In the genomic region with DNA sequence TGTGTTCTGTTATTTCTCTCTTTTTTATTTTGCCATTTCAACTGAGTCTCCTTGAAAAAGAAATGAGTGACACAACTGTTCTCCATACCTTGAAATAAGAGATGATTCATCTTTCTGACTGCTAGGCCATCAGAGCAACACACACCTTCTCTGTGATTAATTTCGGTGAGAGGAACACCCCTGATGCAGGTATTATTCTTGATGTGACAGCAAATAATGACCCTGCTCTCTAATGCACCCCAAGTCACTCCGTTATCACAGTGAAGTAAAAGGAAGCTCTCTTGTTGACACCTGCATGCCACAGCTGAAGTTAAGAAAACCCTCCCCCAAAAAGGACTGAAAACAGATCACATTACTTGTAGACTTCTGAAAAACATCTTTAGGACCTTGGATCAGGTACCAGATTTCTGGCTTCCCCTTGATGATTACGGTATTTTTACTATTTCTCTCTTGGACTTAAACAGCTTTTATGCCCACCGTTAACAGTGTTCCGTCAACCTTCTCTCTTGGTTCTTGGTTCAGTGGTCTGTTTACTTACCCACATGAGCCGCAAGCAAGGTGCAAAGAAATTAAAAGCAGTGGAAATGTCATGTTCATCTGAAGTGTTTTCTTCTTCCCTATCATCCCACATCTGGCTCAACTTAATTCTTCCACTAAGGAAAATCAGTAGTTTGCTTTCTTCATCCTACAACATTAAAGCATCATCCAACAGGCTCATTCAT, we compare ENCODE assay signal across 21 cellular contexts.
DNase-seq lines count a peak whose midpoint lies in the region; ATAC-seq, FAIRE-seq and TF ChIP-seq lines count a peak whose summit lies in the region.
"Had no signal": no experiment of that assay in that cellular context is flagged by ENCODE, and none has a peak within 500 bp of the region (broad histone marks: within the 10 kb centered on the region; RNA-seq: fewer than 3 reads in every experiment).

No MANE protein-coding gene starts in this region.

- H3K4me1 Mint-ChIP-seq in activated CD8-positive, alpha-beta T cell treated with anti-CD3 and anti-CD28 coated beads, Interleukin-2, amount 10 ng/mL, durations not matched to agents 7 days and 5 days (ENCODE audit: low read depth), result peaks cover 83% of the 10 kb centered on the region
- peaks cover 91% of the 10 kb centered on the region for H3K4me1 Mint-ChIP-seq in stimulated activated naive CD8-positive, alpha-beta T cell treated with anti-CD3 and anti-CD28 coated beads, Interleukin-15, amount 100 ng/mL, for 72 hours

- peak overlapping the region; percentile 80 for H3K27ac Mint-ChIP-seq in activated CD8-positive, alpha-beta T cell treated with anti-CD3 and anti-CD28 coated beads, Interleukin-2, amount 10 ng/mL, durations not matched to agents 7 days and 5 days
- peak overlapping the region; percentile 23 to 60 for H3K27ac Mint-ChIP-seq in stimulated activated naive CD8-positive, alpha-beta T cell treated with anti-CD3 and anti-CD28 coated beads, Interleukin-15, amount 100 ng/mL, for 72 hours
- H3K27ac Mint-ChIP-seq: activated B cell treated with CpG ODN at 0.5 μM for 24 hours had no signal

- H3K27ac ChIP-seq in HepG2 (ENCODE audit: extremely low read length, insufficient read depth, low read length) (no peak overlapping the region), right lobe of liver (no peak overlapping the region), esophagus squamous epithelium (peak overlapping the region in 3 of 4 donors; percentile 59 to 63 (median 61))
- H3K27ac ChIP-seq: left lung, ovary had no signal

- peaks cover 5 to 18% of the 10 kb centered on the region in 2 experiments for H3K36me3 ChIP-seq in HepG2 (replicated peaks in 1 of 2; ENCODE audit: control insufficient read depth in 1 of 2, insufficient read depth in 2 of 2, low read length in 2 of 2)
- H3K36me3 ChIP-seq in right lobe of liver, result no peaks in the 10 kb centered on the region
- H3K36me3 ChIP-seq in esophagus squamous epithelium, result peaks cover 0 to 14% (median 0%) of the 10 kb centered on the region in 3 donors
- H3K36me3 ChIP-seq: ovary, thyroid gland had no signal

- CTCF ChIA-PET in HepG2 (lab: Yijun Ruan, JAX; ENCODE audit: low intra/inter-chr PET ratio, low total read pairs), result no interaction called here
- CTCF ChIA-PET in activated CD8-positive, alpha-beta T cell treated with anti-CD3 and anti-CD28 coated beads, Interleukin-2, amount 10 ng/mL, durations not matched to agents 7 days and 5 days (lab: Charles Lee), result interaction anchor here (1.0 to 8.1 kb wide), 10 partner anchors 14 to 275 kb away, joined by 3 to 93 read pairs (median 3); no protein-coding TSS in a partner anchor

- TF ChIP-seq RAD21 in HepG2 (CRISPR knock-in tag; IDR thresholded peaks at IDR 0.05), result no peak

- H3K4me1 ChIP-seq in HepG2 (ENCODE audit: insufficient read depth, low read length), result peaks cover 19% of the 10 kb centered on the region
- H3K4me1 ChIP-seq in right lobe of liver, result no peaks in the 10 kb centered on the region
- peaks cover 0 to 62% (median 20%) of the 10 kb centered on the region in 3 donors for H3K4me1 ChIP-seq in esophagus squamous epithelium

- H3K9me3 ChIP-seq in HepG2 (ENCODE audit: low read length) (peaks cover 6% of the 10 kb centered on the region), right lobe of liver (no peaks in the 10 kb centered on the region), esophagus squamous epithelium (peaks cover 0 to under 1% (median 0%) of the 10 kb centered on the region in 3 donors)
- H3K9me3 ChIP-seq: ovary, thyroid gland had no signal

- H2AFZ ChIP-seq in HepG2 (ENCODE audit: low read length), result no peak overlapping the region

- DNase-seq in HepG2 (ENCODE audit: low spot score), result no peak
- no peak for DNase-seq in right lobe of liver
- no peak for DNase-seq in activated CD8-positive, alpha-beta T cell treated with anti-CD3 and anti-CD28 coated beads, Interleukin-2, amount 10 ng/mL, durations not matched to agents 7 days and 5 days
- DNase-seq in esophagus squamous epithelium (lab: John Stamatoyannopoulos, UW), result no peak
- DNase-seq in stimulated activated naive CD8-positive, alpha-beta T cell treated with anti-CD3 and anti-CD28 coated beads, Interleukin-15, amount 100 ng/mL, for 72 hours, result no peak
- DNase-seq in HUDEP-2 (lab: John Stamatoyannopoulos, UW; ENCODE audit: unreplicated experiment in 76 of 76), result no peak
- DNase-seq: activated B cell treated with CpG ODN at 0.5 μM for 24 hours; anterior cingulate cortex; foreskin melanocyte; KBM-7; left lung; NCI-H2081 treated with DMSO at 0.1 percent for 48 hours; NCI-H524; ovary; SHP77; stimulated activated CD8-positive, alpha-beta memory T cell treated with anti-CD3 and anti-CD28 coated beads, Interleukin-4, amount 100 ng/mL, for 48 hours had no signal

- H3K4me3 ChIP-seq in HepG2 (replicated peaks in 1 of 3; ENCODE audit: insufficient read depth in 1 of 3, low read depth in 2 of 3, low read length in 3 of 3), result no peak overlapping the region
- no peak overlapping the region for H3K4me3 ChIP-seq in right lobe of liver
- H3K4me3 ChIP-seq in esophagus squamous epithelium, result no peak overlapping the region
- H3K4me3 ChIP-seq: left lung, ovary, skin epidermis, thyroid gland had no signal

- H3K9me3 Mint-ChIP-seq in activated CD8-positive, alpha-beta T cell treated with anti-CD3 and anti-CD28 coated beads, Interleukin-2, amount 10 ng/mL, durations not matched to agents 7 days and 5 days (ENCODE audit: insufficient read depth), result no peaks in the 10 kb centered on the region
- no peaks in the 10 kb centered on the region for H3K9me3 Mint-ChIP-seq in stimulated activated naive CD8-positive, alpha-beta T cell treated with anti-CD3 and anti-CD28 coated beads, Interleukin-15, amount 100 ng/mL, for 72 hours
- H3K9me3 Mint-ChIP-seq: activated B cell treated with CpG ODN at 0.5 μM for 24 hours had no signal

- WGBS in HepG2 (ENCODE audit: low lambda C conversion rate), result 96% methylated on average over 6 of the region's 6 CpGs
- WGBS in right lobe of liver (ENCODE audit: insufficient coverage, low coverage, low lambda C conversion rate, missing lambda C conversion rate), result 80% methylated on average over 6 of the region's 6 CpGs
- WGBS in esophagus squamous epithelium, 2 donors, result 58 to 72% methylated on average over 5 to 6 of the region's 6 CpGs

- no peak overlapping the region for H3K9ac ChIP-seq in HepG2 (ENCODE audit: insufficient read depth, low read depth, low read length)

- TF ChIP-seq EP300 in HepG2 (IDR thresholded peaks at IDR 0.05; ENCODE audit: low read depth in 2 of 2, low read length in 2 of 2), result no peak
- TF ChIP-seq EP300 in HepG2 (CRISPR knock-in tag; IDR thresholded peaks at IDR 0.05; ENCODE audit: borderline replicate concordance), result no peak

- no peaks in the 10 kb centered on the region for H4K20me1 ChIP-seq in HepG2 (ENCODE audit: insufficient read depth, low read length)

- BruUV-seq in HepG2 (replicated peaks; lab: Mats Ljungman, UMichigan), result no TSS peak

- H3K4me2 ChIP-seq in HepG2 (ENCODE audit: low read depth, low read length), result no peak overlapping the region

- no peaks in the 10 kb centered on the region for H3K27me3 ChIP-seq in HepG2 (ENCODE audit: control insufficient read depth in 1 of 2, insufficient read depth in 2 of 2, low read length in 2 of 2)
- no peaks in the 10 kb centered on the region for H3K27me3 ChIP-seq in right lobe of liver
- H3K27me3 ChIP-seq in esophagus squamous epithelium, result no peaks in the 10 kb centered on the region
- H3K27me3 ChIP-seq: left lung, ovary, thyroid gland had no signal

- TF ChIP-seq CTCF in HepG2 (CRISPR knock-in tag; IDR thresholded peaks at IDR 0.05) (no peak), right lobe of liver (IDR thresholded peaks at IDR 0.05) (no peak), esophagus squamous epithelium (IDR thresholded peaks at IDR 0.05) (no peak)

- no peaks in the 10 kb centered on the region for H3K79me2 ChIP-seq in HepG2 (ENCODE audit: insufficient read depth, low read length)

- intact Hi-C loops in HepG2 (cut with micrococcal nuclease; ENCODE audit: unreplicated experiment) (no loop called here), right lobe of liver (cut with DNase I) (no loop called here), esophagus squamous epithelium (cut with DNase I) (no loop called here)

- H3K4me3 Mint-ChIP-seq in activated CD8-positive, alpha-beta T cell treated with anti-CD3 and anti-CD28 coated beads, Interleukin-2, amount 10 ng/mL, durations not matched to agents 7 days and 5 days, result peak overlapping the region; percentile 50
- H3K4me3 Mint-ChIP-seq in stimulated activated naive CD8-positive, alpha-beta T cell treated with anti-CD3 and anti-CD28 coated beads, Interleukin-15, amount 100 ng/mL, for 72 hours, result peak overlapping the region; percentile 57 to 79
- H3K4me3 Mint-ChIP-seq: activated B cell treated with CpG ODN at 0.5 μM for 24 hours had no signal

- peaks cover 38% of the 10 kb centered on the region for H3K36me3 Mint-ChIP-seq in activated CD8-positive, alpha-beta T cell treated with anti-CD3 and anti-CD28 coated beads, Interleukin-2, amount 10 ng/mL, durations not matched to agents 7 days and 5 days (ENCODE audit: low read depth)

- peak; percentile 40 for FAIRE-seq in HepG2 (lab: Jason Lieb, UNC)
- FAIRE-seq: G401.6 had no signal

- POLR2A ChIA-PET in HepG2 (lab: Yijun Ruan, JAX), result no interaction called here
- POLR2A ChIA-PET in activated CD8-positive, alpha-beta T cell treated with anti-CD3 and anti-CD28 coated beads, Interleukin-2, amount 10 ng/mL, durations not matched to agents 7 days and 5 days (lab: Charles Lee), result interaction anchor here (0.6 to 4.4 kb wide), 5 partner anchors 11 to 1672 kb away, joined by 3 to 17 read pairs (median 3); partner anchors contain the start of gene ATXN1

- ATAC-seq in HepG2 (no peak), right lobe of liver (no peak), GM18505 (IDR thresholded peaks at IDR 0.05; ENCODE audit: unreplicated experiment) (no peak), GM21360 (IDR thresholded peaks at IDR 0.05; ENCODE audit: unreplicated experiment) (no peak)
- no peak for ATAC-seq in activated CD8-positive, alpha-beta T cell treated with anti-CD3 and anti-CD28 coated beads, Interleukin-2, amount 10 ng/mL, durations not matched to agents 7 days and 5 days
- ATAC-seq in stimulated activated naive CD8-positive, alpha-beta T cell treated with anti-CD3 and anti-CD28 coated beads, Interleukin-15, amount 100 ng/mL, for 72 hours, result peak; percentile 19
- ATAC-seq: left lung had no signal

- in situ Hi-C loops in HepG2 (cut with HindIII; ENCODE audit: extremely low pct_ligation_motif_present, low pct_unique_long_range_greater_than_20kb), result no loop called here

- TF ChIP-seq POLR2A in HepG2 (IDR thresholded peaks at IDR 0.05; ENCODE audit: insufficient read depth in 1 of 2, low read depth in 2 of 2, low read length in 2 of 2) (no peak), right lobe of liver (IDR thresholded peaks at IDR 0.05) (no peak), esophagus squamous epithelium (IDR thresholded peaks at IDR 0.05) (no peak), GM18505 (IDR thresholded peaks at IDR 0.05; ENCODE audit: borderline replicate concordance, extremely low read depth, insufficient read depth, insufficient read length) (no peak)

- no peaks in the 10 kb centered on the region for H3K27me3 Mint-ChIP-seq in activated CD8-positive, alpha-beta T cell treated with anti-CD3 and anti-CD28 coated beads, Interleukin-2, amount 10 ng/mL, durations not matched to agents 7 days and 5 days (ENCODE audit: low read depth)
- H3K27me3 Mint-ChIP-seq in stimulated activated naive CD8-positive, alpha-beta T cell treated with anti-CD3 and anti-CD28 coated beads, Interleukin-15, amount 100 ng/mL, for 72 hours, result no peaks in the 10 kb centered on the region
- H3K27me3 Mint-ChIP-seq: activated B cell treated with CpG ODN at 0.5 μM for 24 hours had no signal

Comparison
In these comparisons a context has a peak if more than half of its experiments do, and no peak if none do; other contexts are left out.
1. H3K27ac ChIP-seq: peak in esophagus squamous epithelium (3 of 4); none in HepG2 (single experiment) and right lobe of liver (0 of 3).